8 cellular contexts compared by ENCODE assay signal in genomic region chr9:98191615-98192502, GRCh38. TPM values are rescaled to one million over a fixed set of nuclear protein-coding genes. Genes with fewer than 3 reads are reported as not detected.
DNase-seq lines count a peak whose midpoint lies in the region; ATAC-seq and TF ChIP-seq lines count a peak whose summit lies in the region.

No MANE protein-coding gene starts in this region.

- no peaks in the 10 kb centered on the region for H3K27me3 Mint-ChIP-seq in CD4-positive, CD25-positive, alpha-beta regulatory T cell

- H3K4me3 Mint-ChIP-seq in CD4-positive, CD25-positive, alpha-beta regulatory T cell: peak overlapping the region; percentile 83 to 94 (median 91)

- TF ChIP-seq CTCF in breast epithelium (IDR thresholded peaks at IDR 0.05) (no peak), kidney epithelial cell (IDR thresholded peaks at IDR 0.05; ENCODE audit: insufficient read depth, low read length, poor library complexity, severe bottlenecking) (no peak)

- peaks cover 15 to 60% (median 37%) of the 10 kb centered on the region in 4 donors for H3K4me1 Mint-ChIP-seq in CD4-positive, CD25-positive, alpha-beta regulatory T cell

- H3K4me1 ChIP-seq in CD4-positive, CD25-positive, alpha-beta regulatory T cell (ENCODE audit: control insufficient read depth, insufficient read depth, low read length, poor library complexity, severe bottlenecking): peaks cover 42% of the 10 kb centered on the region
- peaks cover 0 to 7% of the 10 kb centered on the region in 2 donors for H3K4me1 ChIP-seq in breast epithelium

- H3K27ac ChIP-seq in CD4-positive, CD25-positive, alpha-beta regulatory T cell (ENCODE audit: insufficient read depth, low read length, poor library complexity, severe bottlenecking): peak overlapping the region; percentile 57
- peak overlapping the region; percentile 87 to 90 for H3K27ac ChIP-seq in breast epithelium

- intact Hi-C loops in breast epithelium (cut with DNase I; ENCODE audit: low total_unique reads): loop anchor here (2.0 to 10.0 kb wide), 2 partner anchors 63 to 269 kb away; partner anchors contain the start of genes TBC1D2 and TRMO

- H3K27me3 ChIP-seq in CD4-positive, CD25-positive, alpha-beta regulatory T cell (ENCODE audit: control insufficient read depth, insufficient read depth, low read length): no peaks in the 10 kb centered on the region
- H3K27me3 ChIP-seq in H7 (ENCODE audit: control insufficient read depth, insufficient read depth, low read length) (no peaks in the 10 kb centered on the region), breast epithelium (no peaks in the 10 kb centered on the region), kidney epithelial cell (ENCODE audit: control insufficient read depth, insufficient read depth, low read length) (no peaks in the 10 kb centered on the region)

- peaks cover 5% of the 10 kb centered on the region for H3K36me3 Mint-ChIP-seq in CD4-positive, CD25-positive, alpha-beta regulatory T cell

- H3K27ac Mint-ChIP-seq in CD4-positive, CD25-positive, alpha-beta regulatory T cell: peak overlapping the region; percentile 55 to 84 (median 56)

- no peaks in the 10 kb centered on the region for H3K9me3 ChIP-seq in CD4-positive, CD25-positive, alpha-beta regulatory T cell (ENCODE audit: control insufficient read depth in 2 of 2, low read length in 2 of 2)
- H3K9me3 ChIP-seq in breast epithelium: no peaks in the 10 kb centered on the region

- H3K9me3 Mint-ChIP-seq in CD4-positive, CD25-positive, alpha-beta regulatory T cell: peaks cover 0 to 1% (median 0%) of the 10 kb centered on the region in 7 donors

- peak overlapping the region; percentile 61 for H3K4me3 ChIP-seq in CD4-positive, CD25-positive, alpha-beta regulatory T cell (ENCODE audit: low read depth, low read length)
- H3K4me3 ChIP-seq in H7 (ENCODE audit: insufficient read depth, low read depth, low read length) (peak overlapping the region; percentile 83), breast epithelium (peak overlapping the region; percentile 53 to 82 (median 69)), kidney epithelial cell (ENCODE audit: low read depth, low read length) (peak overlapping the region; percentile 72)

- peak; percentile 19 to 24 for ATAC-seq in CD4-positive, CD25-positive, alpha-beta regulatory T cell (ENCODE audit: low read depth in 2 of 2)
- no peak for ATAC-seq in GM21737 (IDR thresholded peaks at IDR 0.05; ENCODE audit: unreplicated experiment)

- no peak for TF ChIP-seq POLR2A in breast epithelium (IDR thresholded peaks at IDR 0.05)

- H3K36me3 ChIP-seq in CD4-positive, CD25-positive, alpha-beta regulatory T cell (ENCODE audit: control insufficient read depth, insufficient read depth, low read length): peaks cover 2% of the 10 kb centered on the region
- H3K36me3 ChIP-seq in H7 (replicated peaks; ENCODE audit: control insufficient read depth, insufficient read depth, low read length) (no peaks in the 10 kb centered on the region; the same call in 1 of the 2 replicates), breast epithelium (no peaks in the 10 kb centered on the region), kidney epithelial cell (ENCODE audit: control insufficient read depth, insufficient read depth, low read length) (no peaks in the 10 kb centered on the region)

- DNase-seq in CD4-positive, CD25-positive, alpha-beta regulatory T cell: peak; percentile 36 to 46 (median 37)
- peak; percentile 88 for DNase-seq in H7
- DNase-seq in SK-N-DZ (ENCODE audit: low spot score): peak; percentile 33
- DNase-seq in breast epithelium (ENCODE audit: low spot score in 2 of 2): peak in 1 of 2 donors; percentile 36
- no peak for DNase-seq in kidney epithelial cell (ENCODE audit: low read depth)
- DNase-seq in stimulated activated CD4-positive, alpha-beta T cell treated with anti-CD3 and anti-CD28 coated beads, Interleukin-4, amount 100 ng/mL, for 48 hours (ENCODE audit: low read depth in 2 of 2): peak; percentile 4 to 15
- no peak for DNase-seq in DMS79 treated with DMSO at 0.1 percent for 48 hours (lab: John Stamatoyannopoulos, UW)

RNA-seq across cellular contexts. Expression of gene CORO2A, which starts 0.6 kb away (rescaled TPM):
- total RNA-seq in CD4-positive, CD25-positive, alpha-beta regulatory T cell: 27.0 TPM
- 10 to 100 TPM; 13.4 to 16.7 (median 14.0) TPM for polyA plus RNA-seq in CD4-positive, CD25-positive, alpha-beta regulatory T cell
- 30.5 and 32.1 TPM in 2 replicates for total RNA-seq in H7 (2014; rRNA removed; shearing (Covaris generic))
- polyA plus RNA-seq in SK-N-DZ (2014; cell fraction: cytosol; rRNA removed): 12.8 and 13.7 TPM in 2 replicates
- 4.2 and 4.8 TPM in 2 replicates for polyA plus RNA-seq in SK-N-DZ (2014; cell fraction: nucleus; rRNA removed)
- total RNA-seq in breast epithelium: 1 to 10 TPM; 1.4 to 7.2 (median 7.2) TPM
- total RNA-seq in kidney epithelial cell: 7.8 and 9.5 TPM in 2 replicates

Comparison
In these comparisons a context has a peak if more than half of its experiments do, and no peak if none do; other contexts are left out.
1. DNase-seq: peak in CD4-positive, CD25-positive, alpha-beta regulatory T cell (3 of 3), H7 (single experiment), SK-N-DZ (single experiment) and stimulated activated CD4-positive, alpha-beta T cell treated with anti-CD3 and anti-CD28 coated beads, Interleukin-4, amount 100 ng/mL, for 48 hours (2 of 2); none in kidney epithelial cell (single experiment) and DMS79 treated with DMSO at 0.1 percent for 48 hours (single experiment).
2. Peak in every context shown above with its lines, with median percentiles within 50 percentile points of each other: H3K4me3 ChIP-seq.